In genomic region chr14:32933943-32934890, GRCh38 we compare ENCODE assay signal across 8 cellular contexts. TPM values are rescaled to one million over a fixed set of nuclear protein-coding genes. Genes with fewer than 3 reads are reported as not detected.
A peak's percentile ranks its signal among the peaks of the same experiment; 100 is the strongest.
DNase-seq lines count a peak whose midpoint lies in the region; ATAC-seq and TF ChIP-seq lines count a peak whose summit lies in the region.

No MANE protein-coding gene starts in this region.

- H3K9me3 Mint-ChIP-seq in mesothelial cell of epicardium: no peaks in the 10 kb centered on the region
- no peaks in the 10 kb centered on the region for H3K9me3 Mint-ChIP-seq in activated naive CD4-positive, alpha-beta T cell treated with anti-CD3 and anti-CD28 coated beads, Interleukin-2, amount 10 ng/mL, durations not matched to agents 7 days and 5 days

- ATAC-seq in GM18867 (IDR thresholded peaks at IDR 0.05; ENCODE audit: unreplicated experiment) (no peak), HG03280 (IDR thresholded peaks at IDR 0.05; ENCODE audit: unreplicated experiment) (no peak)

- H3K4me3 ChIP-seq in endocrine pancreas (ENCODE audit: control insufficient read depth, insufficient read depth, low read length): peak overlapping the region; percentile 70

- no peaks in the 10 kb centered on the region for H3K27me3 ChIP-seq in endocrine pancreas (ENCODE audit: control insufficient read depth, insufficient read depth, low read length)

- no peak overlapping the region for H3K9ac ChIP-seq in endocrine pancreas (ENCODE audit: control insufficient read depth, insufficient read depth, low read length)

- in situ Hi-C loops in GM13977 (cut with MboI; ENCODE audit: low pct_unique_long_range_greater_than_20kb, low sequenced_read_pairs, unreplicated experiment): no loop called here

- H3K36me3 ChIP-seq in endocrine pancreas (ENCODE audit: control insufficient read depth, insufficient read depth, low read length): no peaks in the 10 kb centered on the region

- TF ChIP-seq CTCF in GM13977 (IDR thresholded peaks at IDR 0.05; ENCODE audit: extremely low read depth, insufficient read depth, missing control alignments) (no peak), mesothelial cell of epicardium (IDR thresholded peaks at IDR 0.05; ENCODE audit: unreplicated experiment) (no peak)

- H3K4me1 ChIP-seq in endocrine pancreas (ENCODE audit: control insufficient read depth, insufficient read depth, low read length): no peaks in the 10 kb centered on the region

- CTCF ChIA-PET in activated naive CD4-positive, alpha-beta T cell treated with anti-CD3 and anti-CD28 coated beads, Interleukin-2, amount 10 ng/mL, durations not matched to agents 7 days and 5 days (lab: Charles Lee): no interaction called here

- no peak overlapping the region for H3K27ac Mint-ChIP-seq in mesothelial cell of epicardium
- H3K27ac Mint-ChIP-seq in activated naive CD4-positive, alpha-beta T cell treated with anti-CD3 and anti-CD28 coated beads, Interleukin-2, amount 10 ng/mL, durations not matched to agents 7 days and 5 days: no peak overlapping the region

- peak overlapping the region; percentile 76 for H3K4me3 Mint-ChIP-seq in mesothelial cell of epicardium
- H3K4me3 Mint-ChIP-seq in activated naive CD4-positive, alpha-beta T cell treated with anti-CD3 and anti-CD28 coated beads, Interleukin-2, amount 10 ng/mL, durations not matched to agents 7 days and 5 days: no peak overlapping the region

- peaks cover 87% of the 10 kb centered on the region for H3K27me3 Mint-ChIP-seq in mesothelial cell of epicardium (ENCODE audit: low read depth)
- peaks cover 68% of the 10 kb centered on the region for H3K27me3 Mint-ChIP-seq in activated naive CD4-positive, alpha-beta T cell treated with anti-CD3 and anti-CD28 coated beads, Interleukin-2, amount 10 ng/mL, durations not matched to agents 7 days and 5 days

- H3K4me1 Mint-ChIP-seq in mesothelial cell of epicardium: peaks cover 27% of the 10 kb centered on the region
- H3K4me1 Mint-ChIP-seq in activated naive CD4-positive, alpha-beta T cell treated with anti-CD3 and anti-CD28 coated beads, Interleukin-2, amount 10 ng/mL, durations not matched to agents 7 days and 5 days: peaks cover 10% of the 10 kb centered on the region

- H3K9me3 ChIP-seq in endocrine pancreas (ENCODE audit: control insufficient read depth, low read length): no peaks in the 10 kb centered on the region

- no peaks in the 10 kb centered on the region for H3K36me3 Mint-ChIP-seq in mesothelial cell of epicardium
- no peaks in the 10 kb centered on the region for H3K36me3 Mint-ChIP-seq in activated naive CD4-positive, alpha-beta T cell treated with anti-CD3 and anti-CD28 coated beads, Interleukin-2, amount 10 ng/mL, durations not matched to agents 7 days and 5 days

- DNase-seq in GM13977 (ENCODE audit: low spot score) (peak; percentile 42), NCI-H226 (peak; percentile 7), mesothelial cell of epicardium (ENCODE audit: low spot score in 2 of 2, unreplicated experiment in 2 of 2) (peak; percentile 25 to 54), HCEC 1CT (no peak)
- no peak for DNase-seq in activated naive CD4-positive, alpha-beta T cell treated with anti-CD3 and anti-CD28 coated beads, Interleukin-2, amount 10 ng/mL, durations not matched to agents 7 days and 5 days

RNA-seq across cellular contexts. Expression of gene NPAS3, which starts 4.5 kb away (rescaled TPM):
- 5.2 to 6.9 TPM (median 6.4 TPM) in 3 replicates for total RNA-seq in mesothelial cell of epicardium

Comparison
In these comparisons a context has a peak if more than half of its experiments do, and no peak if none do; other contexts are left out.
1. DNase-seq: peak in GM13977 (single experiment), NCI-H226 (single experiment) and mesothelial cell of epicardium (2 of 2); none in HCEC 1CT (single experiment) and activated naive CD4-positive, alpha-beta T cell treated with anti-CD3 and anti-CD28 coated beads, Interleukin-2, amount 10 ng/mL, durations not matched to agents 7 days and 5 days (single experiment).